Comparison of ENCODE assay signal across 20 cellular contexts in genomic region chr11:15565846-15566245, GRCh38.
DNase-seq lines count a peak whose midpoint lies in the region; ATAC-seq, FAIRE-seq and TF ChIP-seq lines count a peak whose summit lies in the region.
"Had no signal": no experiment of that assay in that cellular context is flagged by ENCODE, and none has a peak within 500 bp of the region (broad histone marks: within the 10 kb centered on the region; RNA-seq: fewer than 3 reads in every experiment).

No MANE protein-coding gene starts in this region.

- TF ChIP-seq POLR2A in erythroblast (IDR thresholded peaks at IDR 0.05; ENCODE audit: low read length): no peak

- DNase-seq in NCI-H2171 treated with DMSO at 0.1 percent for 48 hours (lab: John Stamatoyannopoulos, UW): peak; percentile 0
- no peak for DNase-seq in NCI-H2171 (lab: John Stamatoyannopoulos, UW)
- DNase-seq in NCI-H2029 (lab: John Stamatoyannopoulos, UW): peak; percentile 64
- DNase-seq in NCI-H69 (lab: John Stamatoyannopoulos, UW): peak; percentile 73
- peak; percentile 19 for DNase-seq in small intestine
- DNase-seq in mesenteric fat pad (ENCODE audit: low spot score): no peak
- DNase-seq in erythroblast (lab: John Stamatoyannopoulos, UW): no peak
- DNase-seq: activated CD4-positive, alpha-beta T cell treated with anti-CD3 and anti-CD28 coated beads for 48 hours; HFFc6; IMR-90; NCI-H446 treated with DMSO at 0.1 percent for 48 hours; posterior cingulate gyrus; T-helper 1 cell; uterus had no signal

- no peaks in the 10 kb centered on the region for H3K9me3 ChIP-seq in small intestine (ENCODE audit: control insufficient read depth, low read depth)
- H3K9me3 ChIP-seq: uterus had no signal

- H3K4me3 ChIP-seq in small intestine (ENCODE audit: low read depth in 1 of 2, low read length in 2 of 2): no peak overlapping the region
- H3K4me3 ChIP-seq: A549, BLaER1, uterus had no signal

- H3K27ac ChIP-seq in small intestine (ENCODE audit: low read depth in 1 of 2, low read length in 1 of 2): no peak overlapping the region
- H3K27ac ChIP-seq: A549, BLaER1, uterus had no signal

- FAIRE-seq in small intestine (lab: Jason Lieb, UNC): no peak
- FAIRE-seq: A549, D721Med had no signal

- H3K36me3 ChIP-seq in small intestine (ENCODE audit: control insufficient read depth in 2 of 2, insufficient read depth in 2 of 2, low read length in 2 of 2): no peaks in the 10 kb centered on the region
- H3K36me3 ChIP-seq: BLaER1, uterus had no signal

- 54 to 64% (median 64%) methylated on average over 8 of the region's 8 CpGs for WGBS in small intestine, 3 donors

- H3K27me3 ChIP-seq in small intestine (ENCODE audit: control insufficient read depth in 2 of 2, insufficient read depth in 2 of 2, low read length in 2 of 2): no peaks in the 10 kb centered on the region
- H3K27me3 ChIP-seq: BLaER1, uterus had no signal

- no peak for ATAC-seq in HG03097 (IDR thresholded peaks at IDR 0.05; ENCODE audit: low FRiP score, unreplicated experiment)
- ATAC-seq: A549; left lobe of liver; stimulated activated effector memory CD8-positive, alpha-beta T cell treated with anti-CD3 and anti-CD28 coated beads, Interleukin-12 subunit alpha, Interleukin-12 subunit beta, amount 100 ng/mL, for 72 hours had no signal

- no peaks in the 10 kb centered on the region for H3K4me1 ChIP-seq in small intestine (ENCODE audit: control insufficient read depth in 2 of 2, insufficient read depth in 1 of 2, low read depth in 1 of 2, low read length in 1 of 2)
- H3K4me1 ChIP-seq: A549, BLaER1, uterus had no signal

Comparison
In these comparisons a context has a peak if more than half of its experiments do, and no peak if none do; other contexts are left out.
1. DNase-seq: peak in NCI-H2171 treated with DMSO at 0.1 percent for 48 hours (single experiment), NCI-H2029 (single experiment), NCI-H69 (single experiment) and small intestine (single experiment); none in NCI-H2171 (single experiment), mesenteric fat pad (single experiment) and erythroblast (0 of 2).